ENCODE assay signal across 38 cellular contexts in the genomic region with DNA sequence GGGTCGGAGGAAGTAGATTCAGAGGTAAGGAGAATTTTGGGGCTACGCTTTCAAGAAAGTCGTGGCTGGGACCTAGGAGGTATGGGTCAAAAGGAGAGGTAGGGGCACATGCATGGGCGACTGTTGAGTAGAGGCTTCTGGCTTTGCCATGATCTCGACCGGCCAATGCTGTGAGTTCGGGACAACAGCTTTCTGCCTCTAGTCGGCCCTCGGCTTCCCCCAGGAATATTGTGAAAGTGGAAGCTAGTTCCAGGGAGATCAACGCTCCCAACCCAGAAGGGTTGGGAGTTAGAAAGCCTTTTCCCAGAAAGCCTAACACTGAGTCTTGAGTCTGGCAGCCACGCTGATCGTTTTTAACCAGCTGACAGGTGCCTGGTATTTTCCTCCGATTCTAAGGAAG.
"Had no signal": no experiment of that assay in that cellular context is flagged by ENCODE, and none has a peak within 500 bp of the region (broad histone marks: within the 10 kb centered on the region; RNA-seq: fewer than 3 reads in every experiment).

No MANE protein-coding gene starts in this region.

- ATAC-seq: activated naive CD4-positive, alpha-beta T cell treated with anti-CD3 and anti-CD28 coated beads, Interleukin-2, amount 50 U/mL, for 72 hours; activated naive CD8-positive, alpha-beta T cell treated with anti-CD3 and anti-CD28 coated beads, Interleukin-2, amount 50 U/mL, for 24 hours; activated T-cell treated with anti-CD3 and anti-CD28 coated beads, Interleukin-2, amount 50 U/mL, for 4 hours; activated T-cell treated with anti-CD3 and anti-CD28 coated beads, Interleukin-2, amount 50 U/mL, for 72 hours; activated T-helper 17 cell treated with anti-CD3 and anti-CD28 coated beads, Interleukin-2, amount 50 U/mL, for 72 hours; body of pancreas had no signal

- H3K27me3 ChIP-seq: adrenal gland, ascending aorta, body of pancreas, brain microvascular endothelial cell, breast epithelium, cardiac muscle cell had no signal

- H3K4me3 ChIP-seq: adrenal gland, ascending aorta, body of pancreas, breast epithelium, cardiac muscle cell had no signal

- H3K27me3 Mint-ChIP-seq: activated naive CD4-positive, alpha-beta T cell treated with anti-CD3 and anti-CD28 coated beads, Interleukin-2, amount 10 ng/mL, durations not matched to agents 7 days and 5 days; activated naive CD4-positive, alpha-beta T cell treated with anti-CD3 and anti-CD28 coated beads, Interleukin-2, amount 50 U/mL, for 24 hours; activated naive CD8-positive, alpha-beta T cell; activated naive CD8-positive, alpha-beta T cell treated with anti-CD3 and anti-CD28 coated beads for 36 hours; activated naive CD8-positive, alpha-beta T cell treated with anti-CD3 and anti-CD28 coated beads, Interleukin-2, amount 10 ng/mL, durations not matched to agents 7 days and 5 days; activated naive CD8-positive, alpha-beta T cell treated with anti-CD3 and anti-CD28 coated beads, Interleukin-2, amount 50 U/mL, for 24 hours; activated T-cell treated with anti-CD3 and anti-CD28 coated beads, Interleukin-2, amount 50 U/mL, for 24 hours; activated T-helper 17 cell treated with anti-CD3 and anti-CD28 coated beads, Interleukin-2, amount 50 U/mL, for 72 hours; brain; central memory CD8-positive, alpha-beta T cell had no signal

- DNase-seq: activated effector memory CD4-positive, alpha-beta T cell treated with anti-CD3 and anti-CD28 coated beads, Interleukin-2, amount 50 U/mL, for 16 hours; activated effector memory CD4-positive, alpha-beta T cell treated with Interleukin-2 at 50 U/mL for 16 hours; activated gamma-delta T cell; activated gamma-delta T cell treated with Interleukin-2 at 50 U/mL for 16 hours; activated naive CD4-positive, alpha-beta T cell; activated naive CD4-positive, alpha-beta T cell treated with anti-CD3 and anti-CD28 coated beads for 36 hours; activated naive CD4-positive, alpha-beta T cell treated with anti-CD3 and anti-CD28 coated beads, Interleukin-2, amount 10 ng/mL, durations not matched to agents 7 days and 5 days; activated naive CD4-positive, alpha-beta T cell treated with anti-CD3 and anti-CD28 coated beads, Interleukin-2, amount 50 U/mL, for 16 hours; activated naive CD4-positive, alpha-beta T cell treated with Interleukin-2 at 50 U/mL for 16 hours; activated naive CD8-positive, alpha-beta T cell treated with anti-CD3 and anti-CD28 coated beads for 36 hours; activated naive CD8-positive, alpha-beta T cell treated with anti-CD3 and anti-CD28 coated beads, Interleukin-2, amount 10 ng/mL, durations not matched to agents 7 days and 5 days; activated naive CD8-positive, alpha-beta T cell treated with anti-CD3 and anti-CD28 coated beads, Interleukin-2, amount 50 U/mL, for 24 hours; activated T-cell treated with anti-CD3 and anti-CD28 coated beads for 4 hours; activated T-cell treated with anti-CD3 and anti-CD28 coated beads, Interleukin-2, amount 50 U/mL, for 1 hour; activated T-cell treated with anti-CD3 and anti-CD28 coated beads, Interleukin-2, amount 50 U/mL, for 24 hours; activated T-cell treated with anti-CD3 and anti-CD28 coated beads, Interleukin-2, amount 50 U/mL, for 4 hours; activated T-cell treated with anti-CD3 and anti-CD28 coated beads, Interleukin-2, amount 50 U/mL, for 48 hours; activated T-cell treated with anti-CD3 and anti-CD28 coated beads, Interleukin-2, amount 50 U/mL, for 72 hours; adrenal gland; amniotic stem cell; amygdala; anterior cingulate cortex; aorta; body of pancreas; brain microvascular endothelial cell; caudate nucleus; central memory CD4-positive, alpha-beta T cell had no signal

- H3K36me3 Mint-ChIP-seq: brain had no signal

- H3K27ac ChIP-seq: adrenal gland, ascending aorta, body of pancreas, brain microvascular endothelial cell, breast epithelium, cardiac muscle cell had no signal

- H3K4me1 ChIP-seq: adrenal gland, ascending aorta, body of pancreas, breast epithelium had no signal

- H3K27ac Mint-ChIP-seq: activated naive CD4-positive, alpha-beta T cell treated with anti-CD3 and anti-CD28 coated beads for 36 hours; activated naive CD4-positive, alpha-beta T cell treated with anti-CD3 and anti-CD28 coated beads, Interleukin-2, amount 10 ng/mL, durations not matched to agents 7 days and 5 days; activated naive CD4-positive, alpha-beta T cell treated with anti-CD3 and anti-CD28 coated beads, Interleukin-2, amount 50 U/mL, for 24 hours; activated naive CD4-positive, alpha-beta T cell treated with anti-CD3 and anti-CD28 coated beads, Interleukin-2, amount 50 U/mL, for 72 hours; activated naive CD8-positive, alpha-beta T cell; activated naive CD8-positive, alpha-beta T cell treated with anti-CD3 and anti-CD28 coated beads for 36 hours; activated naive CD8-positive, alpha-beta T cell treated with anti-CD3 and anti-CD28 coated beads, Interleukin-2, amount 10 ng/mL, durations not matched to agents 7 days and 5 days; activated naive CD8-positive, alpha-beta T cell treated with anti-CD3 and anti-CD28 coated beads, Interleukin-2, amount 50 U/mL, for 24 hours; activated T-cell treated with anti-CD3 and anti-CD28 coated beads, Interleukin-2, amount 50 U/mL, for 24 hours; activated T-cell treated with anti-CD3 and anti-CD28 coated beads, Interleukin-2, amount 50 U/mL, for 72 hours; activated T-helper 1 cell treated with anti-CD3 and anti-CD28 coated beads, Interleukin-12 subunit alpha, Interleukin-12 subunit beta, Interleukin-2, Interleukin-4 antibody, amounts not matched to agents 30 ng/mL and 10 ng/mL and 1 ng/mL, durations not matched to agents 14 hours and 24 hours and 36 hours; activated T-helper 17 cell treated with anti-CD3 and anti-CD28 coated beads, Interleukin-2, amount 50 U/mL, for 72 hours; activated T-helper 2 cell treated with anti-CD3 and anti-CD28 coated beads, Interferon-gamma antibody, Interleukin-2, Interleukin-4, amounts not matched to agents 10 μg/mL and 5 μg/mL and 100 μg/mL, durations not matched to agents 14 hours and 24 hours and 36 hours; brain had no signal

- H3K36me3 ChIP-seq: adrenal gland, brain microvascular endothelial cell, breast epithelium, cardiac muscle cell had no signal

- H3K4me3 Mint-ChIP-seq: activated naive CD4-positive, alpha-beta T cell treated with anti-CD3 and anti-CD28 coated beads for 36 hours; activated naive CD4-positive, alpha-beta T cell treated with anti-CD3 and anti-CD28 coated beads, Interleukin-2, amount 10 ng/mL, durations not matched to agents 7 days and 5 days; activated naive CD4-positive, alpha-beta T cell treated with anti-CD3 and anti-CD28 coated beads, Interleukin-2, amount 50 U/mL, for 24 hours; activated naive CD8-positive, alpha-beta T cell; activated naive CD8-positive, alpha-beta T cell treated with anti-CD3 and anti-CD28 coated beads for 36 hours; activated naive CD8-positive, alpha-beta T cell treated with anti-CD3 and anti-CD28 coated beads, Interleukin-2, amount 10 ng/mL, durations not matched to agents 7 days and 5 days; activated naive CD8-positive, alpha-beta T cell treated with anti-CD3 and anti-CD28 coated beads, Interleukin-2, amount 50 U/mL, for 24 hours; activated T-cell treated with anti-CD3 and anti-CD28 coated beads, Interleukin-2, amount 50 U/mL, for 24 hours; activated T-cell treated with anti-CD3 and anti-CD28 coated beads, Interleukin-2, amount 50 U/mL, for 4 hours; activated T-cell treated with anti-CD3 and anti-CD28 coated beads, Interleukin-2, amount 50 U/mL, for 72 hours; activated T-helper 1 cell treated with anti-CD3 and anti-CD28 coated beads, Interleukin-12 subunit alpha, Interleukin-12 subunit beta, Interleukin-2, Interleukin-4 antibody, amounts not matched to agents 30 ng/mL and 10 ng/mL and 1 ng/mL, durations not matched to agents 14 hours and 24 hours and 36 hours; activated T-helper 17 cell treated with anti-CD3 and anti-CD28 coated beads, Interleukin-2, amount 50 U/mL, for 72 hours; brain; central memory CD8-positive, alpha-beta T cell had no signal

- H3K4me1 Mint-ChIP-seq: activated naive CD4-positive, alpha-beta T cell treated with anti-CD3 and anti-CD28 coated beads, Interleukin-2, amount 10 ng/mL, durations not matched to agents 7 days and 5 days; activated naive CD4-positive, alpha-beta T cell treated with anti-CD3 and anti-CD28 coated beads, Interleukin-2, amount 50 U/mL, for 24 hours; activated naive CD8-positive, alpha-beta T cell treated with anti-CD3 and anti-CD28 coated beads for 36 hours; activated naive CD8-positive, alpha-beta T cell treated with anti-CD3 and anti-CD28 coated beads, Interleukin-2, amount 10 ng/mL, durations not matched to agents 7 days and 5 days; activated naive CD8-positive, alpha-beta T cell treated with anti-CD3 and anti-CD28 coated beads, Interleukin-2, amount 50 U/mL, for 24 hours; activated T-helper 17 cell treated with anti-CD3 and anti-CD28 coated beads, Interleukin-2, amount 50 U/mL, for 72 hours; brain had no signal
